ENCODE assay signal across 1 cellular context in the genomic region with DNA sequence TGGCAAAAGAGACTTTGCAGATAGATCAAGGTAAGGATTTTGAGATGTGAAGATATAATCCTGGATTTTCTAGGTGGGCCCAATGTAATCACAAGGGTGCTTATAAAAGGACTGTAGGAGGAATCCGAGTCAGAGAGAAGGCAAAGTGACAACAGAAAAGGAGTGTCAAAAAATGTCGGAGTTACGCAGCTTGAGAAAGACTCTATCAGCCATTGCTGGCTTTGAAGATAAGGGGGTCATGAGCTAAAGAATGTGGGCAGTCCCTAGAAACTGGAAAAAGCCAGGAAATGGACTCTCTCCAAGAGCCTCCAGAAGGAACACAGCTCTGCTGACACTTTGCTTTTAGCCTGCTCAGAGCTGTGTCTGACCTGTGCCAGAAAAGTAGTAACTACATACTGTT.
TF ChIP-seq lines count a peak whose summit lies in the region.

No MANE protein-coding gene starts in this region.

TF ChIP-seq in K562, 482 proteins besides CTCF, POLR2A, EP300 and RAD21 (continued from another document and continues in another):
- TF ChIP-seq RREB1 (CRISPR knock-in tag; IDR thresholded peaks at IDR 0.05) (no peak), HNRNPLL (IDR thresholded peaks at IDR 0.05; ENCODE audit: low read depth, low read length, poor library complexity, severe bottlenecking) (no peak), MEF2D (tag; conservative IDR thresholded peaks at IDR 0.05; ENCODE audit: low read depth) (no peak), ZNF668 (CRISPR knock-in tag; IDR thresholded peaks at IDR 0.05) (no peak), NFRKB (IDR thresholded peaks at IDR 0.05; ENCODE audit: low read depth) (0 out of 2 replicates have a peak, but pooled peaks have one; percentile 29), TCF3 (CRISPR knock-in tag; IDR thresholded peaks at IDR 0.05) (peak; percentile 83), NFIX (CRISPR knock-in tag; IDR thresholded peaks at IDR 0.05; ENCODE audit: low read depth) (no peak), ZSCAN32 (CRISPR knock-in tag; IDR thresholded peaks at IDR 0.05) (no peak), ZNF311 (CRISPR knock-in tag; IDR thresholded peaks at IDR 0.05) (no peak), HDAC8 (tag; IDR thresholded peaks at IDR 0.05) (no peak), SMARCE1 (IDR thresholded peaks at IDR 0.05) (peak; percentile 61; the same call in 1 of the 2 replicates), ZFP30 (CRISPR knock-in tag; IDR thresholded peaks at IDR 0.05; ENCODE audit: borderline replicate concordance) (no peak), DACH1 (IDR thresholded peaks at IDR 0.05; ENCODE audit: partially characterized antibody) (no peak), CREB3 (tag; conservative IDR thresholded peaks at IDR 0.05; ENCODE audit: low read depth) (0 out of 2 replicates have a peak, but pooled peaks have one; percentile 55), THAP12 (CRISPR knock-in tag; IDR thresholded peaks at IDR 0.05) (no peak), CREM (IDR thresholded peaks at IDR 0.05; ENCODE audit: low read depth) (peak; percentile 38; the same call in 1 of the 2 replicates), GTF2E2 (tag; IDR thresholded peaks at IDR 0.05) (0 out of 2 replicates have a peak, but pooled peaks have one; percentile 64), ESRRA (IDR thresholded peaks at IDR 0.05; ENCODE audit: borderline replicate concordance, low read depth) (no peak), NCOR1 (IDR thresholded peaks at IDR 0.05) (peak; percentile 61), TCF7 (IDR thresholded peaks at IDR 0.05; ENCODE audit: borderline replicate concordance) (0 out of 2 replicates have a peak, but pooled peaks have one; percentile 50), CREB1 (IDR thresholded peaks at IDR 0.05) (peak; percentile 22; the same call in 1 of the 2 replicates), CREB1 (CRISPR knock-in tag; IDR thresholded peaks at IDR 0.05) (no peak), CC2D1A (IDR thresholded peaks at IDR 0.05) (no peak), RNF2 (IDR thresholded peaks at IDR 0.05) (no peak), EHMT2 (IDR thresholded peaks at IDR 0.05) (peak; percentile 70; the same call in 1 of the 2 replicates), ZNF184 (CRISPR knock-in tag; IDR thresholded peaks at IDR 0.05) (no peak), SMAD3 (CRISPR knock-in tag; conservative IDR thresholded peaks at IDR 0.05) (no peak), SRF (CRISPR knock-in tag; IDR thresholded peaks at IDR 0.05) (no peak), MCM7 (IDR thresholded peaks at IDR 0.05) (no peak)
- TF ChIP-seq, protein P1, sequence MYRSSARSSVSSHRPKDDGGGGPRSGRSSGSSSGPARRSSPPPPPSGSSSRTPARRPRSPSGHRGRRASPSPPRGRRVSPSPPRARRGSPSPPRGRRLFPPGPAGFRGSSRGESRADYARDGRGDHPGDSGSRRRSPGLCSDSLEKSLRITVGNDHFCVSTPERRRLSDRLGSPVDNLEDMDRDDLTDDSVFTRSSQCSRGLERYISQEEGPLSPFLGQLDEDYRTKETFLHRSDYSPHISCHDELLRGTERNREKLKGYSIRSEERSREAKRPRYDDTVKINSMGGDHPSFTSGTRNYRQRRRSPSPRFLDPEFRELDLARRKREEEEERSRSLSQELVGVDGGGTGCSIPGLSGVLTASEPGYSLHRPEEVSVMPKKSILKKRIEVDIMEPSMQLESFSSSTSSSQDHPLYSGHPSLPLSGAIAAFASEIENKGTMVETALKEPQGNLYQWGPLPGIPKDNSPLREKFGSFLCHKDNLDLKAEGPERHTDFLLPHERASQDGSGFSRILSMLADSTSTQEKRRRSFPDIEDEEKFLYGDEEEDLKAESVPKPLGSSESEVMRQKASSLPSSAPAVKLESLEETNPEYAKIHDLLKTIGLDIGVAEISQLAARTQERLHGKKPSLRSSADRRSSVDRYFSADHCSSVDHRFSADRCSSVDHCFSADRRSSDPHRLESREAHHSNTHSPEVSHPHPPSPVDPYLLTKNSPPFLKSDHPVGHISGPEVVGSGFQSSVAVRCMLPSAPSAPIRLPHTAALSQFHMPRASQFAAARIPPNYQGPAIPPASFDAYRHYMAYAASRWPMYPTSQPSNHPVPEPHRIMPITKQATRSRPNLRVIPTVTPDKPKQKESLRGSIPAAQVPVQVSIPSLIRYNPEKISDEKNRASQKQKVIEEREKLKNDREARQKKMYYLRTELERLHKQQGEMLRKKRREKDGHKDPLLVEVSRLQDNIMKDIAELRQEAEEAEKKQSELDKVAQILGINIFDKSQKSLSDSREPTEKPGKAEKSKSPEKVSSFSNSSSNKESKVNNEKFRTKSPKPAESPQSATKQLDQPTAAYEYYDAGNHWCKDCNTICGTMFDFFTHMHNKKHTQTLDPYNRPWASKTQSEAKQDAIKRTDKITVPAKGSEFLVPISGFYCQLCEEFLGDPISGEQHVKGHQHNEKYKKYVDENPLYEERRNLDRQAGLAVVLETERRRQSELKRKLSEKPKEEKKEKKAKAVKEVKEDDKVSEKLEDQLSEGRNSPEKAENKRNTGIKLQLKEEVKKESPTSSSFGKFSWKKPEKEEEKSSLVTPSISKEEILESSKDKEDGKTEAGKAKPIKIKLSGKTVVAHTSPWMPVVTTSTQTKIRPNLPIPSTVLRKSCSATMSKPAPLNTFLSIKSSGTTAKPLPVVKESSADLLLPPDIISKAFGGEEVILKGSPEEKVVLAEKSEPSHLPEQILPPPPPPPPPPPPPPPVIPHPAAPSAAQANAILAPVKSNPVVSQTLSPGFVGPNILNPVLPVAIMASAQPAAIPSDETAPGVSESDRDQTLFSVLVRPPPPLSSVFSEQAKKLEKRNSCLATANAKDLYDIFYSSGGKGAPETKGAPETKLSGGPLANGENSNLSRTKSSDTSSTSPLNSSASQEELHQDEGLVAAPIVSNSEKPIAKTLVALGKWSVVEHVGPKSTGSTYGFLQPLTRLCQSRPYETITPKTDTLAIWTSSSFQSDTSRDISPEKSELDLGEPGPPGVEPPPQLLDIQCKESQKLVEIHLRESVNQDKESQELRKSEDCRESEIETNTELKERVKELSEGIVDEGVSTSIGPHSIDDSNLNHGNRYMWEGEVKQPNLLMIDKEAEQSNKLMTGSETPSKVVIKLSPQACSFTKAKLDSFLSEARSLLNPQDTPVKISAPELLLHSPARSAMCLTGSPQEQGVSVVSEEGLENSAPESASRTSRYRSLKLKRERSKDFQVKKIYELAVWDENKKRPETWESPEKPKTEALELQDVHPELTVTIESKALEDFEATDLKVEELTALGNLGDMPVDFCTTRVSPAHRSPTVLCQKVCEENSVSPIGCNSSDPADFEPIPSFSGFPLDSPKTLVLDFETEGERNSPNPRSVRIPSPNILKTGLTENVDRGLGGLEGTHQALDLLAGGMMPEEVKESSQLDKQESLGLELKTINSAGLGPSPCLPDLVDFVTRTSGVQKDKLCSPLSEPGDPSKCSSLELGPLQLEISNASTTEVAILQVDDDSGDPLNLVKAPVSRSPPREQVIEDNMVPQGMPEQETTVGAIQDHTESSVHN (IDR thresholded peaks at IDR 0.05; ENCODE audit: borderline replicate concordance in 1 of 2, low read depth in 1 of 2), result no peak
- TF ChIP-seq, protein P2, sequence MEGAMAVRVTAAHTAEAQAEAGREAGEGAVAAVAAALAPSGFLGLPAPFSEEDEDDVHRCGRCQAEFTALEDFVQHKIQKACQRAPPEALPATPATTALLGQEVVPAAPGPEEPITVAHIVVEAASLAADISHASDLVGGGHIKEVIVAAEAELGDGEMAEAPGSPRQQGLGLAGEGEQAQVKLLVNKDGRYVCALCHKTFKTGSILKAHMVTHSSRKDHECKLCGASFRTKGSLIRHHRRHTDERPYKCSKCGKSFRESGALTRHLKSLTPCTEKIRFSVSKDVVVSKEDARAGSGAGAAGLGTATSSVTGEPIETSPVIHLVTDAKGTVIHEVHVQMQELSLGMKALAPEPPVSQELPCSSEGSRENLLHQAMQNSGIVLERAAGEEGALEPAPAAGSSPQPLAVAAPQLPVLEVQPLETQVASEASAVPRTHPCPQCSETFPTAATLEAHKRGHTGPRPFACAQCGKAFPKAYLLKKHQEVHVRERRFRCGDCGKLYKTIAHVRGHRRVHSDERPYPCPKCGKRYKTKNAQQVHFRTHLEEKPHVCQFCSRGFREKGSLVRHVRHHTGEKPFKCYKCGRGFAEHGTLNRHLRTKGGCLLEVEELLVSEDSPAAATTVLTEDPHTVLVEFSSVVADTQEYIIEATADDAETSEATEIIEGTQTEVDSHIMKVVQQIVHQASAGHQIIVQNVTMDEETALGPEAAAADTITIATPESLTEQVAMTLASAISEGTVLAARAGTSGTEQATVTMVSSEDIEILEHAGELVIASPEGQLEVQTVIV (CRISPR knock-in tag; IDR thresholded peaks at IDR 0.05; ENCODE audit: borderline replicate concordance), result no peak
- TF ChIP-seq, protein P3, sequence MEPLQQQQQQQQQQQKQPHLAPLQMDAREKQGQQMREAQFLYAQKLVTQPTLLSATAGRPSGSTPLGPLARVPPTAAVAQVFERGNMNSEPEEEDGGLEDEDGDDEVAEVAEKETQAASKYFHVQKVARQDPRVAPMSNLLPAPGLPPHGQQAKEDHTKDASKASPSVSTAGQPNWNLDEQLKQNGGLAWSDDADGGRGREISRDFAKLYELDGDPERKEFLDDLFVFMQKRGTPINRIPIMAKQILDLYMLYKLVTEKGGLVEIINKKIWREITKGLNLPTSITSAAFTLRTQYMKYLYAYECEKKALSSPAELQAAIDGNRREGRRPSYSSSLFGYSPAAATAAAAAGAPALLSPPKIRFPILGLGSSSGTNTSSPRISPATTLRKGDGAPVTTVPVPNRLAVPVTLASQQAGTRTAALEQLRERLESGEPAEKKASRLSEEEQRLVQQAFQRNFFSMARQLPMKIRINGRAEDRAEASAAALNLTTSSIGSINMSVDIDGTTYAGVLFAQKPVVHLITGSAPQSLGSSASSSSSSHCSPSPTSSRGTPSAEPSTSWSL (CRISPR knock-in tag; IDR thresholded peaks at IDR 0.05; ENCODE audit: borderline replicate concordance), result no peak
